In the genomic region with DNA sequence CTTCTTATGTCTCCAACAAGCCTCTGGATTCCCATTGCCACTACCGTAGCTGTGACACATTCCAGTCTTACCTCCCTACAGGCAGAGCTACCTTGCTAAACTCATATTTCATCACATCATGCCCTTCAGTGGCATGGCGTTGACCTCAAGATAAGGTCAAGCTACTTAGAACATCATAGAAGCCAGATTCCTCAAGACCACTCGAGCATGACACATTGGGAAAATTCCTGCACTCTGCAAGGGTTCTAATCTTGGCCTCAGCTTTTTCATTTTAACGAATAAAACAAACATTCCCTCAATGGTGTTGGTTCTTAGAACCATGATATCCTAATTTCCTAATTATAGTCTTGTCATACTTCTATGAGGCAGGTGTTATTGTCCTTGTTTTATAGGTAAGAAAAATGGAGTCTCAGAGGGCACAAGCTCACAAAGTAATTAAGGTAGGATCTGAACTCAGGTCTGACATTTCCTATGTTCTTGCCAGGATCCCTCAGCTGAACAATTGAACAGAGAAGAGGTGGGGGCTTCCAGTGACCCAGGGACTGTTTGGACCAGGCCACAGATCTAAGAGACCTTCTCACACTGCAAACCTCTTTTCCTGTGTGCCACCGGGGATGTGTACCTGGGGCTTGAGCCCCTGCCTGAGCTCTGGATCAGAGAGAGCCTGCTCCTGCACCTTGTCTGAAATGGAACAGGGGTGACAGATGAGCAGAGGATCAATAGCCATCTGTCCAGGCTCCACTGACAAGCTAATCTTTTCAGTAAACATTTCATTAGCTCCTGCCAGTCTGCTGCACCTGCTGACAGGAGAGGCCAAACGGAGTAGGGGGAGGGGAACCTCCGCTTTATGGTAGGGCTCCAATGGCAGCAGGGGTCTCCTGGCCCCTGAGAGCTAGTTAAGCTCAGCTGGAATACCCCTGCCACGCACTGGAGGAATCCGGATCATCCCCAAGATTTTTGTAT, we compare ENCODE assay signal across 1 cellular context.
TF ChIP-seq lines count a peak whose summit lies in the region.

No MANE protein-coding gene starts in this region.

TF ChIP-seq in H1, 55 proteins besides CTCF, POLR2A, EP300 and RAD21:
- TF ChIP-seq TCF12 (IDR thresholded peaks at IDR 0.05; ENCODE audit: low read depth, low read length) (0 out of 2 replicates have a peak, but pooled peaks have one; percentile 25), CHD1 (IDR thresholded peaks at IDR 0.05; ENCODE audit: low read depth, low read length) (no peak)
